ENCODE assay signal across 2 cellular contexts in the genomic region with DNA sequence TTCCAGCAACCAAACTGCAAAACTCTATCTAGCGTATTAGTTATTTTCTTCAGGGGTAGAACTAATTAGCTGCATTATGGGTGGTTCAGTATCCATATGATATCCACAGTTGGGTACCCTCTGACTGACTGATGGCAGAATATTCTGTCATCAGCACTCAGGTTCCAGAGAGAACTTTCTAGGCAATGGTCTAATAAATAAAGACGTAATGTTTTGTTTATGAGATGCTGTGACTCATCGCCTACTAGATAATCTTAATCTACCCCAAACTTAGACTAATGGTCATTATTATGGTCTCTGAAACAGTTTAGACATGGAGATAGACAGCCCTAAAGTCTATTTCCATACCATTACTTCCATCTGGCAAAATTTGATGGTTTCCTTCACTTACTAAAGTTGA.
A peak's percentile ranks its signal among the peaks of the same experiment; 100 is the strongest.
TF ChIP-seq lines count a peak whose summit lies in the region.

No MANE protein-coding gene starts in this region.

TF ChIP-seq in IMR-90, 13 proteins besides CTCF, POLR2A, EP300 and RAD21:
- TF ChIP-seq CEBPB (IDR thresholded peaks at IDR 0.05; ENCODE audit: low read depth, low read length): no peak
- no peak for TF ChIP-seq SMC3 (IDR thresholded peaks at IDR 0.05; ENCODE audit: low read depth, low read length)
- TF ChIP-seq CHD1 (IDR thresholded peaks at IDR 0.05; ENCODE audit: low read depth, low read length): no peak
- no peak for TF ChIP-seq MXI1 (IDR thresholded peaks at IDR 0.05; ENCODE audit: borderline replicate concordance, low read depth, low read length)
- no peak for TF ChIP-seq NFE2L2 (IDR thresholded peaks at IDR 0.05; ENCODE audit: low read depth, low read length)
- TF ChIP-seq BHLHE40 (IDR thresholded peaks at IDR 0.05; ENCODE audit: low read depth, low read length): no peak
- TF ChIP-seq FOS (IDR thresholded peaks at IDR 0.05; ENCODE audit: low read depth, low read length): no peak
- no peak for TF ChIP-seq MAFK (IDR thresholded peaks at IDR 0.05; ENCODE audit: low read depth, low read length)
- TF ChIP-seq RCOR1 (IDR thresholded peaks at IDR 0.05; ENCODE audit: insufficient replicate concordance, low read length): no peak
- TF ChIP-seq RFX5 (IDR thresholded peaks at IDR 0.05; ENCODE audit: low read depth, low read length): no peak
- TF ChIP-seq, protein P1, sequence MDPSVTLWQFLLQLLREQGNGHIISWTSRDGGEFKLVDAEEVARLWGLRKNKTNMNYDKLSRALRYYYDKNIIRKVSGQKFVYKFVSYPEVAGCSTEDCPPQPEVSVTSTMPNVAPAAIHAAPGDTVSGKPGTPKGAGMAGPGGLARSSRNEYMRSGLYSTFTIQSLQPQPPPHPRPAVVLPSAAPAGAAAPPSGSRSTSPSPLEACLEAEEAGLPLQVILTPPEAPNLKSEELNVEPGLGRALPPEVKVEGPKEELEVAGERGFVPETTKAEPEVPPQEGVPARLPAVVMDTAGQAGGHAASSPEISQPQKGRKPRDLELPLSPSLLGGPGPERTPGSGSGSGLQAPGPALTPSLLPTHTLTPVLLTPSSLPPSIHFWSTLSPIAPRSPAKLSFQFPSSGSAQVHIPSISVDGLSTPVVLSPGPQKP (IDR thresholded peaks at IDR 0.05; ENCODE audit: borderline replicate concordance, low read depth, low read length): no peak
- TF ChIP-seq, protein P2, sequence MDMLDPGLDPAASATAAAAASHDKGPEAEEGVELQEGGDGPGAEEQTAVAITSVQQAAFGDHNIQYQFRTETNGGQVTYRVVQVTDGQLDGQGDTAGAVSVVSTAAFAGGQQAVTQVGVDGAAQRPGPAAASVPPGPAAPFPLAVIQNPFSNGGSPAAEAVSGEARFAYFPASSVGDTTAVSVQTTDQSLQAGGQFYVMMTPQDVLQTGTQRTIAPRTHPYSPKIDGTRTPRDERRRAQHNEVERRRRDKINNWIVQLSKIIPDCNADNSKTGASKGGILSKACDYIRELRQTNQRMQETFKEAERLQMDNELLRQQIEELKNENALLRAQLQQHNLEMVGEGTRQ (IDR thresholded peaks at IDR 0.05; ENCODE audit: low read depth, low read length): no peak
- TF ChIP-seq MAZ (IDR thresholded peaks at IDR 0.05; ENCODE audit: borderline replicate concordance, low read depth, low read length): no peak

TF ChIP-seq in K562, 482 proteins besides CTCF, POLR2A, EP300 and RAD21:
- 0 out of 2 replicates have a peak, but pooled peaks have one; percentile 20 for TF ChIP-seq FOSL1 (tag; conservative IDR thresholded peaks at IDR 0.05)
- TF ChIP-seq SREBF2 (CRISPR knock-in tag; IDR thresholded peaks at IDR 0.05): no peak
- TF ChIP-seq, protein P3, sequence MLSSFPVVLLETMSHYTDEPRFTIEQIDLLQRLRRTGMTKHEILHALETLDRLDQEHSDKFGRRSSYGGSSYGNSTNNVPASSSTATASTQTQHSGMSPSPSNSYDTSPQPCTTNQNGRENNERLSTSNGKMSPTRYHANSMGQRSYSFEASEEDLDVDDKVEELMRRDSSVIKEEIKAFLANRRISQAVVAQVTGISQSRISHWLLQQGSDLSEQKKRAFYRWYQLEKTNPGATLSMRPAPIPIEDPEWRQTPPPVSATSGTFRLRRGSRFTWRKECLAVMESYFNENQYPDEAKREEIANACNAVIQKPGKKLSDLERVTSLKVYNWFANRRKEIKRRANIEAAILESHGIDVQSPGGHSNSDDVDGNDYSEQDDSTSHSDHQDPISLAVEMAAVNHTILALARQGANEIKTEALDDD (IDR thresholded peaks at IDR 0.05): peak; percentile 25; the same call in 1 of the 2 replicates
TF ChIP-seq in K562: peak in this region for 2.
